8 cellular contexts compared by ENCODE assay signal in genomic region chr12:24562761-24563392, GRCh38.
DNase-seq lines count a peak whose midpoint lies in the region; ATAC-seq and TF ChIP-seq lines count a peak whose summit lies in the region.

No MANE protein-coding gene starts in this region.

- H3K27me3 Mint-ChIP-seq in CD8-positive, alpha-beta memory T cell: peaks cover 37 to 87% of the 10 kb centered on the region in 2 donors
- H3K27me3 Mint-ChIP-seq in activated B cell treated with CpG ODN at 0.5 μM for 24 hours: peaks cover 23% of the 10 kb centered on the region

- no peak for DNase-seq in CD8-positive, alpha-beta memory T cell
- DNase-seq in activated B cell treated with CpG ODN at 0.5 μM for 24 hours (peak; percentile 47), germinal center (ENCODE audit: low spot score) (peak; percentile 50), COR-L47 (lab: John Stamatoyannopoulos, UW) (no peak)
- DNase-seq in stimulated activated CD4-positive, alpha-beta T cell treated with anti-CD3 and anti-CD28 coated beads, Interleukin-4, amount 100 ng/mL, for 24 hours: no peak

- H3K27me3 ChIP-seq in CD8-positive, alpha-beta memory T cell (ENCODE audit: insufficient read depth, low read length, poor library complexity, severe bottlenecking): peaks cover 9% of the 10 kb centered on the region
- H3K27me3 ChIP-seq in neuron (ENCODE audit: insufficient read depth, low read length): no peaks in the 10 kb centered on the region

- no peaks in the 10 kb centered on the region for H3K4me1 ChIP-seq in CD8-positive, alpha-beta memory T cell (ENCODE audit: insufficient read depth, low read length)
- H3K4me1 ChIP-seq in neuron (ENCODE audit: insufficient read depth, low read length): peaks cover 32% of the 10 kb centered on the region

- POLR2A ChIA-PET in CD8-positive, alpha-beta memory T cell (lab: Charles Lee): no interaction called here
- POLR2A ChIA-PET in activated B cell treated with CpG ODN at 0.5 μM for 24 hours (lab: Charles Lee): interaction anchor here (0.6 to 3.6 kb wide), 13 partner anchors 21 to 276 kb away, joined by 3 to 22 read pairs (median 5); no protein-coding TSS in a partner anchor

- H3K36me3 ChIP-seq in CD8-positive, alpha-beta memory T cell (ENCODE audit: insufficient read depth, low read length): no peaks in the 10 kb centered on the region
- H3K36me3 ChIP-seq in neuron (ENCODE audit: insufficient read depth, low read length): no peaks in the 10 kb centered on the region

- no peak overlapping the region for H3K27ac ChIP-seq in CD8-positive, alpha-beta memory T cell (ENCODE audit: low read depth, low read length)

- H2AFZ ChIP-seq in neuron (ENCODE audit: low read depth, low read length): peak overlapping the region; percentile 35

- peak overlapping the region; percentile 65 to 92 (median 81) for H3K4me3 Mint-ChIP-seq in CD8-positive, alpha-beta memory T cell
- H3K4me3 Mint-ChIP-seq in activated B cell treated with CpG ODN at 0.5 μM for 24 hours: peak overlapping the region; percentile 87

- H3K9me3 Mint-ChIP-seq in CD8-positive, alpha-beta memory T cell: no peaks in the 10 kb centered on the region
- no peaks in the 10 kb centered on the region for H3K9me3 Mint-ChIP-seq in activated B cell treated with CpG ODN at 0.5 μM for 24 hours

- H3K27ac Mint-ChIP-seq in CD8-positive, alpha-beta memory T cell: peak overlapping the region in 1 of 8 donors; percentile 34
- peak overlapping the region; percentile 74 for H3K27ac Mint-ChIP-seq in activated B cell treated with CpG ODN at 0.5 μM for 24 hours

- H3K36me3 Mint-ChIP-seq in CD8-positive, alpha-beta memory T cell: peaks cover 0 to 3% (median 0%) of the 10 kb centered on the region in 3 donors
- peaks cover 7% of the 10 kb centered on the region for H3K36me3 Mint-ChIP-seq in activated B cell treated with CpG ODN at 0.5 μM for 24 hours (ENCODE audit: low read depth)

- CTCF ChIA-PET in CD8-positive, alpha-beta memory T cell (lab: Charles Lee): no interaction called here
- CTCF ChIA-PET in activated B cell treated with CpG ODN at 0.5 μM for 24 hours (lab: Charles Lee): interaction anchor here (1.5 kb wide), 1 partner anchor 203 kb away, joined by 3 read pairs; no protein-coding TSS in a partner anchor

- intact Hi-C loops in activated B cell treated with CpG ODN at 0.5 μM for 24 hours (cut with micrococcal nuclease): loop anchor here (2.0 to 5.0 kb wide), 4 partner anchors 144 to 291 kb away; no protein-coding TSS in a partner anchor

- no peak for TF ChIP-seq CTCF in activated B cell treated with CpG ODN at 0.5 μM for 24 hours (IDR thresholded peaks at IDR 0.05)

- no peaks in the 10 kb centered on the region for H3K9me3 ChIP-seq in CD8-positive, alpha-beta memory T cell (ENCODE audit: low read length)
- no peaks in the 10 kb centered on the region for H3K9me3 ChIP-seq in neuron (ENCODE audit: low read length)

- ATAC-seq in HG02642 (IDR thresholded peaks at IDR 0.05; ENCODE audit: poor library complexity, unreplicated experiment): peak; percentile 30
- peak; percentile 46 for ATAC-seq in activated B cell treated with CpG ODN at 0.5 μM for 24 hours (ENCODE audit: low read depth)
- ATAC-seq in GM18870 (IDR thresholded peaks at IDR 0.05; ENCODE audit: unreplicated experiment): no peak

- peaks cover 14 to 33% (median 30%) of the 10 kb centered on the region in 3 donors for H3K4me1 Mint-ChIP-seq in CD8-positive, alpha-beta memory T cell
- peaks cover 28% of the 10 kb centered on the region for H3K4me1 Mint-ChIP-seq in activated B cell treated with CpG ODN at 0.5 μM for 24 hours

- no peak overlapping the region for H3K4me3 ChIP-seq in CD8-positive, alpha-beta memory T cell (ENCODE audit: low read length)
- peak overlapping the region; percentile 79 for H3K4me3 ChIP-seq in neuron (ENCODE audit: low read length)

Comparison
In these comparisons a context has a peak if more than half of its experiments do, and no peak if none do; other contexts are left out.
1. DNase-seq: peak in activated B cell treated with CpG ODN at 0.5 μM for 24 hours (single experiment) and germinal center (single experiment); none in CD8-positive, alpha-beta memory T cell (0 of 5), COR-L47 (single experiment) and stimulated activated CD4-positive, alpha-beta T cell treated with anti-CD3 and anti-CD28 coated beads, Interleukin-4, amount 100 ng/mL, for 24 hours (single experiment).